ENCODE assay signal across 18 cellular contexts in genomic region chr11:132640952-132641351, GRCh38.
"Had no signal": no experiment of that assay in that cellular context is flagged by ENCODE, and none has a peak within 500 bp of the region (broad histone marks: within the 10 kb centered on the region; RNA-seq: fewer than 3 reads in every experiment).

No MANE protein-coding gene starts in this region.

- ATAC-seq: gastrocnemius medialis, natural killer cell had no signal

- DNase-seq: activated CD4-positive, alpha-beta memory T cell treated with anti-CD3 and anti-CD28 coated beads, Interleukin-2, amount 10 ng/mL, durations not matched to agents 7 days and 5 days; activated CD4-positive, alpha-beta T cell treated with anti-CD3 and anti-CD28 coated beads, Interleukin-2, amount 10 ng/mL, durations not matched to agents 24 days and 14 days; activated gamma-delta T cell treated with Interleukin-2 at 50 U/mL for 16 hours; colonic mucosa; dorsolateral prefrontal cortex; esophagus squamous epithelium; gastrocnemius medialis; hippocampal formation; kidney glomerular epithelial cell; left ventricle myocardium inferior; midbrain; natural killer cell; retina; spleen; stimulated activated CD4-positive, alpha-beta T cell treated with anti-CD3 and anti-CD28 coated beads, Interleukin-4, amount 100 ng/mL, for 1 hour; stimulated activated naive CD4-positive, alpha-beta T cell treated with Interleukin-2 at 50 U/mL for 16 hours; substantia nigra; thyroid gland had no signal
